Comparison of ENCODE assay signal across 1 cellular context in the genomic region with DNA sequence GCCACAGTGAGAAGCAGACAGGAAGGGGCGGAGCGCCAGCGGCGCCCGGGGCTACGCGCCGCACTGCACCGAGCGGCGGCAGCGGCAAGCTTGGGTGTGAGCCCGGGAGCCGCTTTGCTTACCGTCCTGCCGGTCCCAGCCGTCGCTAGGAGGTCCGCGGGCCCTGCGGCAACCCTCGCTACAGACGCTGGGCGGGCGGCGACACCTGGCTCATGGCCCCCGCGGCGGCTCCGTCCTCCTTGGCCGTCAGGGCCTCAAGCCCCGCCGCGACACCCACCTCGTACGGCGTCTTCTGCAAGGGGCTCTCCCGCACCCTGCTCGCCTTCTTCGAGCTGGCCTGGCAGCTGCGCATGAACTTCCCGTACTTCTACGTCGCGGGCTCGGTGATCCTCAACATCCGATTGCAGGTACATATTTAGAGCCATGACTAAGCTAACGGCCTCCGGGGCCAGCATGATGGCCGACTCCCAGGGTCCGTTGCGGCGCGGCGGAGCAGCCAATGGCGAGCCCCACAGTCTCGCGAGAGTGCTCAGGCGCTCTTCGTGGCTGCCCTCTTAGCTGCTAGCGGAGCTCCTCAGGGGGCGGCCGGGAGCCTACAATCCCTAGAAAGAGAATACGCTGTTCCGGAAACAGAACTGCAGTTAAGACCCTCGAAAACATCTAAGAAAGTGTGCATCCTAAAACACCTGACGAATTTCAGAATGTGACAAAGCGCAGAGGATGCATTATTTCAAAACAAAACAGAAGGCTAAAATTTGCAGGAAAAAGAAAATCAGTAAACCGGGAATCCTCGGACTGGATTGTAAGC.
A peak's percentile ranks its signal among the peaks of the same experiment; 100 is the strongest.
TF ChIP-seq lines count a peak whose summit lies in the region.

A gene (plus strand): TSS at position 50 of the 808 bp plus-strand sequence. CDS start 163 bp downstream, at position 213.

TF ChIP-seq in HepG2, 621 proteins besides CTCF, POLR2A, EP300 and RAD21 (continued from another document and continues in another):
- TF ChIP-seq, protein P1, sequence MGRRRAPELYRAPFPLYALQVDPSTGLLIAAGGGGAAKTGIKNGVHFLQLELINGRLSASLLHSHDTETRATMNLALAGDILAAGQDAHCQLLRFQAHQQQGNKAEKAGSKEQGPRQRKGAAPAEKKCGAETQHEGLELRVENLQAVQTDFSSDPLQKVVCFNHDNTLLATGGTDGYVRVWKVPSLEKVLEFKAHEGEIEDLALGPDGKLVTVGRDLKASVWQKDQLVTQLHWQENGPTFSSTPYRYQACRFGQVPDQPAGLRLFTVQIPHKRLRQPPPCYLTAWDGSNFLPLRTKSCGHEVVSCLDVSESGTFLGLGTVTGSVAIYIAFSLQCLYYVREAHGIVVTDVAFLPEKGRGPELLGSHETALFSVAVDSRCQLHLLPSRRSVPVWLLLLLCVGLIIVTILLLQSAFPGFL (CRISPR knock-in tag; IDR thresholded peaks at IDR 0.05): no peak
- TF ChIP-seq NFIB (CRISPR knock-in tag; IDR thresholded peaks at IDR 0.05; ENCODE audit: borderline replicate concordance) (no peak), KLF15 (CRISPR knock-in tag; IDR thresholded peaks at IDR 0.05; ENCODE audit: borderline replicate concordance) (0 out of 2 replicates have a peak, but pooled peaks have one; percentile 54), NFRKB (IDR thresholded peaks at IDR 0.05) (0 out of 2 replicates have a peak, but pooled peaks have one; percentile 12), HMGA1 (CRISPR knock-in tag; conservative IDR thresholded peaks at IDR 0.05) (no peak), EHMT2 (IDR thresholded peaks at IDR 0.05; ENCODE audit: borderline replicate concordance, low read depth, low read length) (no peak), NCOA1 (CRISPR knock-in tag; IDR thresholded peaks at IDR 0.05) (0 out of 2 replicates have a peak, but pooled peaks have one; percentile 36), HES4 (CRISPR knock-in tag; IDR thresholded peaks at IDR 0.05; ENCODE audit: borderline replicate concordance) (peak; percentile 72; the same call in 1 of the 2 replicates), HNRNPH1 (optimal IDR thresholded peaks at IDR 0.05; ENCODE audit: low read depth, low read length) (no peak), ZNF850 (CRISPR knock-in tag; conservative IDR thresholded peaks at IDR 0.05) (no peak), MZF1 (CRISPR knock-in tag; IDR thresholded peaks at IDR 0.05; ENCODE audit: borderline replicate concordance) (no peak)
- TF ChIP-seq, protein P2, sequence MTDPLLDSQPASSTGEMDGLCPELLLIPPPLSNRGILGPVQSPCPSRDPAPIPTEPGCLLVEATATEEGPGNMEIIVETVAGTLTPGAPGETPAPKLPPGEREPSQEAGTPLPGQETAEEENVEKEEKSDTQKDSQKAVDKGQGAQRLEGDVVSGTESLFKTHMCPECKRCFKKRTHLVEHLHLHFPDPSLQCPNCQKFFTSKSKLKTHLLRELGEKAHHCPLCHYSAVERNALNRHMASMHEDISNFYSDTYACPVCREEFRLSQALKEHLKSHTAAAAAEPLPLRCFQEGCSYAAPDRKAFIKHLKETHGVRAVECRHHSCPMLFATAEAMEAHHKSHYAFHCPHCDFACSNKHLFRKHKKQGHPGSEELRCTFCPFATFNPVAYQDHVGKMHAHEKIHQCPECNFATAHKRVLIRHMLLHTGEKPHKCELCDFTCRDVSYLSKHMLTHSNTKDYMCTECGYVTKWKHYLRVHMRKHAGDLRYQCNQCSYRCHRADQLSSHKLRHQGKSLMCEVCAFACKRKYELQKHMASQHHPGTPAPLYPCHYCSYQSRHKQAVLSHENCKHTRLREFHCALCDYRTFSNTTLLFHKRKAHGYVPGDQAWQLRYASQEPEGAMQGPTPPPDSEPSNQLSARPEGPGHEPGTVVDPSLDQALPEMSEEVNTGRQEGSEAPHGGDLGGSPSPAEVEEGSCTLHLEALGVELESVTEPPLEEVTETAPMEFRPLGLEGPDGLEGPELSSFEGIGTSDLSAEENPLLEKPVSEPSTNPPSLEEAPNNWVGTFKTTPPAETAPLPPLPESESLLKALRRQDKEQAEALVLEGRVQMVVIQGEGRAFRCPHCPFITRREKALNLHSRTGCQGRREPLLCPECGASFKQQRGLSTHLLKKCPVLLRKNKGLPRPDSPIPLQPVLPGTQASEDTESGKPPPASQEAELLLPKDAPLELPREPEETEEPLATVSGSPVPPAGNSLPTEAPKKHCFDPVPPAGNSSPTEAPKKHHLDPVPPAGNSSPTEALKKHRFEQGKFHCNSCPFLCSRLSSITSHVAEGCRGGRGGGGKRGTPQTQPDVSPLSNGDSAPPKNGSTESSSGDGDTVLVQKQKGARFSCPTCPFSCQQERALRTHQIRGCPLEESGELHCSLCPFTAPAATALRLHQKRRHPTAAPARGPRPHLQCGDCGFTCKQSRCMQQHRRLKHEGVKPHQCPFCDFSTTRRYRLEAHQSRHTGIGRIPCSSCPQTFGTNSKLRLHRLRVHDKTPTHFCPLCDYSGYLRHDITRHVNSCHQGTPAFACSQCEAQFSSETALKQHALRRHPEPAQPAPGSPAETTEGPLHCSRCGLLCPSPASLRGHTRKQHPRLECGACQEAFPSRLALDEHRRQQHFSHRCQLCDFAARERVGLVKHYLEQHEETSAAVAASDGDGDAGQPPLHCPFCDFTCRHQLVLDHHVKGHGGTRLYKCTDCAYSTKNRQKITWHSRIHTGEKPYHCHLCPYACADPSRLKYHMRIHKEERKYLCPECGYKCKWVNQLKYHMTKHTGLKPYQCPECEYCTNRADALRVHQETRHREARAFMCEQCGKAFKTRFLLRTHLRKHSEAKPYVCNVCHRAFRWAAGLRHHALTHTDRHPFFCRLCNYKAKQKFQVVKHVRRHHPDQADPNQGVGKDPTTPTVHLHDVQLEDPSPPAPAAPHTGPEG (CRISPR knock-in tag; IDR thresholded peaks at IDR 0.05): no peak
- TF ChIP-seq, protein P3, sequence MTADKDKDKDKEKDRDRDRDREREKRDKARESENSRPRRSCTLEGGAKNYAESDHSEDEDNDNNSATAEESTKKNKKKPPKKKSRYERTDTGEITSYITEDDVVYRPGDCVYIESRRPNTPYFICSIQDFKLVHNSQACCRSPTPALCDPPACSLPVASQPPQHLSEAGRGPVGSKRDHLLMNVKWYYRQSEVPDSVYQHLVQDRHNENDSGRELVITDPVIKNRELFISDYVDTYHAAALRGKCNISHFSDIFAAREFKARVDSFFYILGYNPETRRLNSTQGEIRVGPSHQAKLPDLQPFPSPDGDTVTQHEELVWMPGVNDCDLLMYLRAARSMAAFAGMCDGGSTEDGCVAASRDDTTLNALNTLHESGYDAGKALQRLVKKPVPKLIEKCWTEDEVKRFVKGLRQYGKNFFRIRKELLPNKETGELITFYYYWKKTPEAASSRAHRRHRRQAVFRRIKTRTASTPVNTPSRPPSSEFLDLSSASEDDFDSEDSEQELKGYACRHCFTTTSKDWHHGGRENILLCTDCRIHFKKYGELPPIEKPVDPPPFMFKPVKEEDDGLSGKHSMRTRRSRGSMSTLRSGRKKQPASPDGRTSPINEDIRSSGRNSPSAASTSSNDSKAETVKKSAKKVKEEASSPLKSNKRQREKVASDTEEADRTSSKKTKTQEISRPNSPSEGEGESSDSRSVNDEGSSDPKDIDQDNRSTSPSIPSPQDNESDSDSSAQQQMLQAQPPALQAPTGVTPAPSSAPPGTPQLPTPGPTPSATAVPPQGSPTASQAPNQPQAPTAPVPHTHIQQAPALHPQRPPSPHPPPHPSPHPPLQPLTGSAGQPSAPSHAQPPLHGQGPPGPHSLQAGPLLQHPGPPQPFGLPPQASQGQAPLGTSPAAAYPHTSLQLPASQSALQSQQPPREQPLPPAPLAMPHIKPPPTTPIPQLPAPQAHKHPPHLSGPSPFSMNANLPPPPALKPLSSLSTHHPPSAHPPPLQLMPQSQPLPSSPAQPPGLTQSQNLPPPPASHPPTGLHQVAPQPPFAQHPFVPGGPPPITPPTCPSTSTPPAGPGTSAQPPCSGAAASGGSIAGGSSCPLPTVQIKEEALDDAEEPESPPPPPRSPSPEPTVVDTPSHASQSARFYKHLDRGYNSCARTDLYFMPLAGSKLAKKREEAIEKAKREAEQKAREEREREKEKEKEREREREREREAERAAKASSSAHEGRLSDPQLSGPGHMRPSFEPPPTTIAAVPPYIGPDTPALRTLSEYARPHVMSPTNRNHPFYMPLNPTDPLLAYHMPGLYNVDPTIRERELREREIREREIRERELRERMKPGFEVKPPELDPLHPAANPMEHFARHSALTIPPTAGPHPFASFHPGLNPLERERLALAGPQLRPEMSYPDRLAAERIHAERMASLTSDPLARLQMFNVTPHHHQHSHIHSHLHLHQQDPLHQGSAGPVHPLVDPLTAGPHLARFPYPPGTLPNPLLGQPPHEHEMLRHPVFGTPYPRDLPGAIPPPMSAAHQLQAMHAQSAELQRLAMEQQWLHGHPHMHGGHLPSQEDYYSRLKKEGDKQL (CRISPR knock-in tag; IDR thresholded peaks at IDR 0.05; ENCODE audit: low read depth): no peak
- TF ChIP-seq, protein P4, sequence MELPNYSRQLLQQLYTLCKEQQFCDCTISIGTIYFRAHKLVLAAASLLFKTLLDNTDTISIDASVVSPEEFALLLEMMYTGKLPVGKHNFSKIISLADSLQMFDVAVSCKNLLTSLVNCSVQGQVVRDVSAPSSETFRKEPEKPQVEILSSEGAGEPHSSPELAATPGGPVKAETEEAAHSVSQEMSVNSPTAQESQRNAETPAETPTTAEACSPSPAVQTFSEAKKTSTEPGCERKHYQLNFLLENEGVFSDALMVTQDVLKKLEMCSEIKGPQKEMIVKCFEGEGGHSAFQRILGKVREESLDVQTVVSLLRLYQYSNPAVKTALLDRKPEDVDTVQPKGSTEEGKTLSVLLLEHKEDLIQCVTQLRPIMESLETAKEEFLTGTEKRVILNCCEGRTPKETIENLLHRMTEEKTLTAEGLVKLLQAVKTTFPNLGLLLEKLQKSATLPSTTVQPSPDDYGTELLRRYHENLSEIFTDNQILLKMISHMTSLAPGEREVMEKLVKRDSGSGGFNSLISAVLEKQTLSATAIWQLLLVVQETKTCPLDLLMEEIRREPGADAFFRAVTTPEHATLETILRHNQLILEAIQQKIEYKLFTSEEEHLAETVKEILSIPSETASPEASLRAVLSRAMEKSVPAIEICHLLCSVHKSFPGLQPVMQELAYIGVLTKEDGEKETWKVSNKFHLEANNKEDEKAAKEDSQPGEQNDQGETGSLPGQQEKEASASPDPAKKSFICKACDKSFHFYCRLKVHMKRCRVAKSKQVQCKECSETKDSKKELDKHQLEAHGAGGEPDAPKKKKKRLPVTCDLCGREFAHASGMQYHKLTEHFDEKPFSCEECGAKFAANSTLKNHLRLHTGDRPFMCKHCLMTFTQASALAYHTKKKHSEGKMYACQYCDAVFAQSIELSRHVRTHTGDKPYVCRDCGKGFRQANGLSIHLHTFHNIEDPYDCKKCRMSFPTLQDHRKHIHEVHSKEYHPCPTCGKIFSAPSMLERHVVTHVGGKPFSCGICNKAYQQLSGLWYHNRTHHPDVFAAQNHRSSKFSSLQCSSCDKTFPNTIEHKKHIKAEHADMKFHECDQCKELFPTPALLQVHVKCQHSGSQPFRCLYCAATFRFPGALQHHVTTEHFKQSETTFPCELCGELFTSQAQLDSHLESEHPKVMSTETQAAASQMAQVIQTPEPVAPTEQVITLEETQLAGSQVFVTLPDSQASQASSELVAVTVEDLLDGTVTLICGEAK (IDR thresholded peaks at IDR 0.05): no peak
- TF ChIP-seq, protein P4 (CRISPR knock-in tag; IDR thresholded peaks at IDR 0.05): peak; percentile 81
- TF ChIP-seq, protein P5, sequence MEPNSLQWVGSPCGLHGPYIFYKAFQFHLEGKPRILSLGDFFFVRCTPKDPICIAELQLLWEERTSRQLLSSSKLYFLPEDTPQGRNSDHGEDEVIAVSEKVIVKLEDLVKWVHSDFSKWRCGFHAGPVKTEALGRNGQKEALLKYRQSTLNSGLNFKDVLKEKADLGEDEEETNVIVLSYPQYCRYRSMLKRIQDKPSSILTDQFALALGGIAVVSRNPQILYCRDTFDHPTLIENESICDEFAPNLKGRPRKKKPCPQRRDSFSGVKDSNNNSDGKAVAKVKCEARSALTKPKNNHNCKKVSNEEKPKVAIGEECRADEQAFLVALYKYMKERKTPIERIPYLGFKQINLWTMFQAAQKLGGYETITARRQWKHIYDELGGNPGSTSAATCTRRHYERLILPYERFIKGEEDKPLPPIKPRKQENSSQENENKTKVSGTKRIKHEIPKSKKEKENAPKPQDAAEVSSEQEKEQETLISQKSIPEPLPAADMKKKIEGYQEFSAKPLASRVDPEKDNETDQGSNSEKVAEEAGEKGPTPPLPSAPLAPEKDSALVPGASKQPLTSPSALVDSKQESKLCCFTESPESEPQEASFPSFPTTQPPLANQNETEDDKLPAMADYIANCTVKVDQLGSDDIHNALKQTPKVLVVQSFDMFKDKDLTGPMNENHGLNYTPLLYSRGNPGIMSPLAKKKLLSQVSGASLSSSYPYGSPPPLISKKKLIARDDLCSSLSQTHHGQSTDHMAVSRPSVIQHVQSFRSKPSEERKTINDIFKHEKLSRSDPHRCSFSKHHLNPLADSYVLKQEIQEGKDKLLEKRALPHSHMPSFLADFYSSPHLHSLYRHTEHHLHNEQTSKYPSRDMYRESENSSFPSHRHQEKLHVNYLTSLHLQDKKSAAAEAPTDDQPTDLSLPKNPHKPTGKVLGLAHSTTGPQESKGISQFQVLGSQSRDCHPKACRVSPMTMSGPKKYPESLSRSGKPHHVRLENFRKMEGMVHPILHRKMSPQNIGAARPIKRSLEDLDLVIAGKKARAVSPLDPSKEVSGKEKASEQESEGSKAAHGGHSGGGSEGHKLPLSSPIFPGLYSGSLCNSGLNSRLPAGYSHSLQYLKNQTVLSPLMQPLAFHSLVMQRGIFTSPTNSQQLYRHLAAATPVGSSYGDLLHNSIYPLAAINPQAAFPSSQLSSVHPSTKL (CRISPR knock-in tag; IDR thresholded peaks at IDR 0.05): peak; percentile 35
- TF ChIP-seq, protein P6, sequence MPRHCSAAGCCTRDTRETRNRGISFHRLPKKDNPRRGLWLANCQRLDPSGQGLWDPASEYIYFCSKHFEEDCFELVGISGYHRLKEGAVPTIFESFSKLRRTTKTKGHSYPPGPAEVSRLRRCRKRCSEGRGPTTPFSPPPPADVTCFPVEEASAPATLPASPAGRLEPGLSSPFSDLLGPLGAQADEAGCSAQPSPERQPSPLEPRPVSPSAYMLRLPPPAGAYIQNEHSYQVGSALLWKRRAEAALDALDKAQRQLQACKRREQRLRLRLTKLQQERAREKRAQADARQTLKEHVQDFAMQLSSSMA (CRISPR knock-in tag; IDR thresholded peaks at IDR 0.05): peak; percentile 92
